ENCODE assay signal across 38 cellular contexts in the genomic region with DNA sequence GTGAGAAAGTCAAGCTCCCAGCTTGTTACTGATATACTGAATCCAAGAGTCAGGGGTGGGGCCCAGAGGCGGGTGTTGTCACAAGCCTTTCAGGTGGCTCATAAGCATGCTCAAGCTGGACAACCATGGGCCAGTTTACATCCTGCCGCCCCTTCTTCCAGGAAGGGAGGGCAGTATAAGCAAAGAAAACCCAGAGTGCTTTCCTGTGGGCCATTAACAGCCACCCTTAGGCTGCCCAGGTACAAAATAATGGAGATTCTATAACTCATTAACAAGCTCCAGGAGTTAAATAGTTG.
"Had no signal": no experiment of that assay in that cellular context is flagged by ENCODE, and none has a peak within 500 bp of the region (broad histone marks: within the 10 kb centered on the region; RNA-seq: fewer than 3 reads in every experiment).

No MANE protein-coding gene starts in this region.

- H3K36me3 ChIP-seq: adrenal gland, cardiac muscle cell, gastrocnemius medialis, right atrium auricular region, thyroid gland, upper lobe of right lung, WERI-Rb-1 had no signal

- H3K27ac ChIP-seq: adrenal gland, cardiac muscle cell, coronary artery, gastrocnemius medialis, parathyroid adenoma, right atrium auricular region, thyroid gland, upper lobe of right lung, WERI-Rb-1 had no signal

- H3K4me1 ChIP-seq: adrenal gland, gastrocnemius medialis, parathyroid adenoma, right atrium auricular region, thyroid gland, upper lobe of right lung had no signal

- H3K79me2 ChIP-seq: parathyroid adenoma had no signal

- H3K4me3 ChIP-seq: adrenal gland, cardiac muscle cell, coronary artery, dorsolateral prefrontal cortex, gastrocnemius medialis, right atrium auricular region, smooth muscle cell, thyroid gland, upper lobe of right lung had no signal

- H3K27ac Mint-ChIP-seq: activated CD4-positive, alpha-beta memory T cell treated with anti-CD3 and anti-CD28 coated beads for 36 hours; activated CD4-positive, alpha-beta T cell treated with anti-CD3 and anti-CD28 coated beads, Interleukin-2, amount 10 ng/mL, durations not matched to agents 24 days and 14 days; activated naive CD4-positive, alpha-beta T cell treated with anti-CD3 and anti-CD28 coated beads for 36 hours; activated naive CD8-positive, alpha-beta T cell treated with anti-CD3 and anti-CD28 coated beads for 36 hours; activated T-helper 1 cell treated with anti-CD3 and anti-CD28 coated beads, Interleukin-12 subunit alpha, Interleukin-12 subunit beta, Interleukin-2, Interleukin-4 antibody, amounts not matched to agents 30 ng/mL and 10 ng/mL and 1 ng/mL, durations not matched to agents 14 hours and 24 hours and 36 hours; immature natural killer cell; mesothelial cell of epicardium; naive B cell; stimulated activated memory B cell treated with anti-CD40 and anti-IgM and Interleukin-4, amounts not matched to agents 10 μg/mL and 1 μg/mL and 100 μg/mL, for 72 hours; stimulated activated naive CD8-positive, alpha-beta T cell treated with anti-CD3 and anti-CD28 coated beads, Interleukin-15, amount 100 ng/mL, for 72 hours; T-helper 17 cell had no signal

- H3K36me3 Mint-ChIP-seq: activated CD4-positive, alpha-beta memory T cell treated with anti-CD3 and anti-CD28 coated beads for 36 hours; activated naive CD8-positive, alpha-beta T cell treated with anti-CD3 and anti-CD28 coated beads for 36 hours; brain; immature natural killer cell; mesothelial cell of epicardium; naive B cell; stimulated activated memory B cell treated with anti-CD40 and anti-IgM and Interleukin-4, amounts not matched to agents 10 μg/mL and 1 μg/mL and 100 μg/mL, for 72 hours had no signal

- H3K4me2 ChIP-seq: smooth muscle cell had no signal

- H3K9me3 ChIP-seq: adrenal gland, gastrocnemius medialis, right atrium auricular region, thyroid gland, upper lobe of right lung had no signal

- DNase-seq: activated CD4-positive, alpha-beta memory T cell treated with anti-CD3 and anti-CD28 coated beads for 36 hours; activated CD4-positive, alpha-beta T cell treated with anti-CD3 and anti-CD28 coated beads, Interleukin-2, amount 10 ng/mL, durations not matched to agents 24 days and 14 days; activated CD4-positive, CD25-positive, alpha-beta regulatory T cell treated with anti-CD3 and anti-CD28 coated beads, Interleukin-2, amount 50 U/mL, for 72 hours; activated CD8-positive, alpha-beta memory T cell treated with anti-CD3 and anti-CD28 coated beads, Interleukin-2, amount 50 U/mL, for 4 hours; activated effector memory CD4-positive, alpha-beta T cell treated with anti-CD3 and anti-CD28 coated beads, Interleukin-2, amount 50 U/mL, for 16 hours; activated naive CD4-positive, alpha-beta T cell treated with anti-CD3 and anti-CD28 coated beads for 36 hours; activated naive CD8-positive, alpha-beta T cell treated with anti-CD3 and anti-CD28 coated beads for 36 hours; activated T-cell treated with anti-CD3 and anti-CD28 coated beads, Interleukin-2, amount 50 U/mL, for 1 hour; adrenal gland; aorta; cerebellar nuclear complex; dorsolateral prefrontal cortex; effector memory CD4-positive, alpha-beta T cell; gastrocnemius medialis; hippocampal formation; immature natural killer cell; left ventricle myocardium superior; naive B cell; nucleus accumbens; stimulated activated CD4-positive, alpha-beta T cell treated with anti-CD3 and anti-CD28 coated beads, Interleukin-1b, Interleukin-23, amount 100 ng/mL, for 48 hours; stimulated activated CD4-positive, alpha-beta T cell treated with anti-CD3 and anti-CD28 coated beads, Interleukin-4, amount 100 ng/mL, for 4 hours; stimulated activated CD8-positive, alpha-beta memory T cell treated with anti-CD3 and anti-CD28 coated beads, Interleukin-4, amount 100 ng/mL, for 48 hours; stimulated activated naive CD8-positive, alpha-beta T cell treated with anti-CD3 and anti-CD28 coated beads, Interleukin-15, amount 100 ng/mL, for 72 hours; substantia nigra; T-helper 17 cell; T1000; thyroid gland; upper lobe of right lung; WERI-Rb-1 had no signal

- H3K4me1 Mint-ChIP-seq: activated CD4-positive, alpha-beta T cell treated with anti-CD3 and anti-CD28 coated beads, Interleukin-2, amount 10 ng/mL, durations not matched to agents 24 days and 14 days; activated naive CD8-positive, alpha-beta T cell treated with anti-CD3 and anti-CD28 coated beads for 36 hours; immature natural killer cell; naive B cell; stimulated activated memory B cell treated with anti-CD40 and anti-IgM and Interleukin-4, amounts not matched to agents 10 μg/mL and 1 μg/mL and 100 μg/mL, for 72 hours; stimulated activated naive CD8-positive, alpha-beta T cell treated with anti-CD3 and anti-CD28 coated beads, Interleukin-15, amount 100 ng/mL, for 72 hours; T-helper 17 cell had no signal

- H3K27me3 ChIP-seq: adrenal gland, cardiac muscle cell, dorsolateral prefrontal cortex, gastrocnemius medialis, right atrium auricular region, thyroid gland, upper lobe of right lung had no signal

- H3K4me3 Mint-ChIP-seq: activated CD4-positive, alpha-beta memory T cell treated with anti-CD3 and anti-CD28 coated beads for 36 hours; activated CD4-positive, alpha-beta T cell treated with anti-CD3 and anti-CD28 coated beads, Interleukin-2, amount 10 ng/mL, durations not matched to agents 24 days and 14 days; activated naive CD4-positive, alpha-beta T cell treated with anti-CD3 and anti-CD28 coated beads for 36 hours; activated naive CD8-positive, alpha-beta T cell treated with anti-CD3 and anti-CD28 coated beads for 36 hours; activated T-helper 1 cell treated with anti-CD3 and anti-CD28 coated beads, Interleukin-12 subunit alpha, Interleukin-12 subunit beta, Interleukin-2, Interleukin-4 antibody, amounts not matched to agents 30 ng/mL and 10 ng/mL and 1 ng/mL, durations not matched to agents 14 hours and 24 hours and 36 hours; brain; immature natural killer cell; mesothelial cell of epicardium; naive B cell; stimulated activated memory B cell treated with anti-CD40 and anti-IgM and Interleukin-4, amounts not matched to agents 10 μg/mL and 1 μg/mL and 100 μg/mL, for 72 hours; stimulated activated naive CD8-positive, alpha-beta T cell treated with anti-CD3 and anti-CD28 coated beads, Interleukin-15, amount 100 ng/mL, for 72 hours; T-helper 17 cell had no signal

- H3K9ac ChIP-seq: parathyroid adenoma had no signal

- ATAC-seq: gastrocnemius medialis; left ventricle myocardium superior; stimulated activated memory B cell treated with anti-CD40 and anti-IgM and Interleukin-4, amounts not matched to agents 10 μg/mL and 1 μg/mL and 100 μg/mL, for 72 hours; stimulated activated naive CD8-positive, alpha-beta T cell treated with anti-CD3 and anti-CD28 coated beads, Interleukin-15, amount 100 ng/mL, for 72 hours; T-helper 17 cell; upper lobe of right lung had no signal

- H3K9me3 Mint-ChIP-seq: activated CD4-positive, alpha-beta memory T cell treated with anti-CD3 and anti-CD28 coated beads for 36 hours; activated CD4-positive, alpha-beta T cell treated with anti-CD3 and anti-CD28 coated beads, Interleukin-2, amount 10 ng/mL, durations not matched to agents 24 days and 14 days; activated naive CD4-positive, alpha-beta T cell treated with anti-CD3 and anti-CD28 coated beads for 36 hours; activated naive CD8-positive, alpha-beta T cell treated with anti-CD3 and anti-CD28 coated beads for 36 hours; activated T-helper 1 cell treated with anti-CD3 and anti-CD28 coated beads, Interleukin-12 subunit alpha, Interleukin-12 subunit beta, Interleukin-2, Interleukin-4 antibody, amounts not matched to agents 30 ng/mL and 10 ng/mL and 1 ng/mL, durations not matched to agents 14 hours and 24 hours and 36 hours; immature natural killer cell; mesothelial cell of epicardium; stimulated activated memory B cell treated with anti-CD40 and anti-IgM and Interleukin-4, amounts not matched to agents 10 μg/mL and 1 μg/mL and 100 μg/mL, for 72 hours; stimulated activated naive CD8-positive, alpha-beta T cell treated with anti-CD3 and anti-CD28 coated beads, Interleukin-15, amount 100 ng/mL, for 72 hours had no signal

- H3K27me3 Mint-ChIP-seq: activated CD4-positive, alpha-beta memory T cell treated with anti-CD3 and anti-CD28 coated beads for 36 hours; activated CD4-positive, alpha-beta T cell treated with anti-CD3 and anti-CD28 coated beads, Interleukin-2, amount 10 ng/mL, durations not matched to agents 24 days and 14 days; brain; stimulated activated memory B cell treated with anti-CD40 and anti-IgM and Interleukin-4, amounts not matched to agents 10 μg/mL and 1 μg/mL and 100 μg/mL, for 72 hours; stimulated activated naive CD8-positive, alpha-beta T cell treated with anti-CD3 and anti-CD28 coated beads, Interleukin-15, amount 100 ng/mL, for 72 hours had no signal

- H2AFZ ChIP-seq: parathyroid adenoma had no signal
